Comparison of ENCODE assay signal across 1 cellular context in the genomic region with DNA sequence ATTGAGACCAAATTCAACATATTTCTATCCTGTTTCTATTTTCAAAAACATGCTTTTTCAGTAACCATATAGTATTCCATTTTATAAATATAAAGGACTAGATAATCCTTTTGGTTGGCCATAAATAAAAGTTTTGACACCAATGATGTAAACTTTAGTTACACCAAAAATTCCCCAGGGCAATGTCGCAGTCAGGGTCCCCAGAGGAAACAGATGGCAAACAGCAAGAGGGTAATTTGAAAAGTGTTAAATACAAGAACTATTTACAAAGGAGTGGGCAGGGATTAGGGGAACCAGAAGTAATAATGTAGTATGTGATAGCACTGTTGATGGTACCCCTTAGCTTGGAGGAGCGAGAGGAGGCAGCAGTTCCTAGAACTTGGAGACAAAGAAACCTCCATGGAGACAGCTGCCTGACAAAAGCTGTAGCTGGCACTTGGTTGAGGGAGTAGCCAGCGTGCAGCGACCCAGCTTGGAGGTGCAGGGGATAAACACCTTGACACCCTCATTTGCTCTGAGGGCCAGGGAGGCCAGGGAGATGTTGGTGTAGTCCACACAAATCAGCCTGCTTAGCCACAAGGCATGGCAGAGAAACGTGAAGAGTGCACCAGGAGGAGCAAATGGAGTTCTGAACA.
TF ChIP-seq lines count a peak whose summit lies in the region.

No MANE protein-coding gene starts in this region.

TF ChIP-seq in GM12878, 131 proteins besides CTCF, POLR2A, EP300 and RAD21:
- TF ChIP-seq MEF2B (IDR thresholded peaks at IDR 0.05; ENCODE audit: partially characterized antibody, poor library complexity, severe bottlenecking): peak; percentile 74
- no peak for TF ChIP-seq ZNF24 (IDR thresholded peaks at IDR 0.05)
